In genomic region chr2:239106314-239106908, GRCh38 we compare ENCODE assay signal across 9 cellular contexts.
DNase-seq lines count a peak whose midpoint lies in the region; ATAC-seq and TF ChIP-seq lines count a peak whose summit lies in the region.
"Had no signal": no experiment of that assay in that cellular context is flagged by ENCODE, and none has a peak within 500 bp of the region (broad histone marks: within the 10 kb centered on the region; RNA-seq: fewer than 3 reads in every experiment).

No MANE protein-coding gene starts in this region.

- H3K9me3 ChIP-seq in breast epithelium = no peaks in the 10 kb centered on the region
- H3K9me3 ChIP-seq: thyroid gland had no signal

- H3K36me3 ChIP-seq in breast epithelium = no peaks in the 10 kb centered on the region

- TF ChIP-seq CTCF in MCF 10A (IDR thresholded peaks at IDR 0.05; ENCODE audit: unreplicated experiment) = peak; percentile 80
- no peak for TF ChIP-seq CTCF in breast epithelium (IDR thresholded peaks at IDR 0.05)
- TF ChIP-seq CTCF in cardiac fibroblast (IDR thresholded peaks at IDR 0.05; ENCODE audit: low read depth, low read length) = peak; percentile 73

- H3K4me1 Mint-ChIP-seq in MCF 10A (ENCODE audit: insufficient read depth, unreplicated experiment) = peaks cover 9% of the 10 kb centered on the region

- no peak overlapping the region for H3K4me3 Mint-ChIP-seq in MCF 10A (ENCODE audit: unreplicated experiment)

- CTCF ChIA-PET in MCF 10A (lab: Yijun Ruan, JAX) = interaction anchor here (0.6 to 2.6 kb wide), 20 partner anchors 9 to 883 kb away, joined by 3 to 17 read pairs (median 4); no protein-coding TSS in a partner anchor

- no peak overlapping the region for H3K27ac Mint-ChIP-seq in MCF 10A (ENCODE audit: low read depth, unreplicated experiment)

- intact Hi-C loops in MCF 10A (cut with micrococcal nuclease) = loop anchor here (1.0 to 5.0 kb wide), 3 partner anchors 72 to 386 kb away; no protein-coding TSS in a partner anchor
- intact Hi-C loops in breast epithelium (cut with DNase I; ENCODE audit: low total_unique reads) = loop anchor here (5.0 kb wide), 1 partner anchor 91 kb away; no protein-coding TSS in a partner anchor

- no peaks in the 10 kb centered on the region for H3K27me3 ChIP-seq in breast epithelium
- H3K27me3 ChIP-seq: thyroid gland had no signal

- no peaks in the 10 kb centered on the region for H3K27me3 Mint-ChIP-seq in MCF 10A (ENCODE audit: insufficient read depth, unreplicated experiment)

- H3K27ac ChIP-seq in breast epithelium = no peak overlapping the region
- H3K27ac ChIP-seq: thyroid gland had no signal

- no TSS peak for BruUV-seq in MCF 10A (replicated peaks; lab: Mats Ljungman, UMichigan)

- H3K4me3 ChIP-seq in breast epithelium = no peak overlapping the region
- no peak overlapping the region for H3K4me3 ChIP-seq in cardiac fibroblast (replicated peaks in 1 of 2; ENCODE audit: low read depth in 2 of 2, low read length in 2 of 2)
- H3K4me3 ChIP-seq: thyroid gland had no signal

- POLR2A ChIA-PET in MCF 10A (lab: Yijun Ruan, JAX) = no interaction called here

- TF ChIP-seq POLR2A in breast epithelium (IDR thresholded peaks at IDR 0.05) = no peak

- H3K9me3 Mint-ChIP-seq in MCF 10A (ENCODE audit: unreplicated experiment) = no peaks in the 10 kb centered on the region

- no peaks in the 10 kb centered on the region for H3K4me1 ChIP-seq in breast epithelium

- H3K36me3 Mint-ChIP-seq in MCF 10A (ENCODE audit: insufficient read depth, unreplicated experiment) = peaks cover 18% of the 10 kb centered on the region

- ATAC-seq in left lobe of liver (peak; percentile 40), HG03135 (IDR thresholded peaks at IDR 0.05; ENCODE audit: unreplicated experiment) (no peak)

- DNase-seq in MCF 10A (ENCODE audit: unreplicated experiment) (peak; percentile 63), breast epithelium (ENCODE audit: low spot score in 2 of 2) (no peak), NCI-H2227 treated with DMSO at 0.1 percent for 48 hours (lab: John Stamatoyannopoulos, UW) (peak; percentile 44), cardiac fibroblast (ENCODE audit: low read depth in 2 of 2) (peak; percentile 71 to 77), left lobe of liver (ENCODE audit: low spot score) (no peak), OCI-M2 (lab: John Stamatoyannopoulos, UW; ENCODE audit: unreplicated experiment) (no peak)
- DNase-seq in stimulated activated naive CD4-positive, alpha-beta T cell treated with Interleukin-2 at 50 U/mL for 16 hours (lab: John Stamatoyannopoulos, UW) = no peak

Comparison
In these comparisons a context has a peak if more than half of its experiments do, and no peak if none do; other contexts are left out.
1. DNase-seq: peak in MCF 10A (single experiment), NCI-H2227 treated with DMSO at 0.1 percent for 48 hours (single experiment) and cardiac fibroblast (2 of 2); none in breast epithelium (0 of 2), left lobe of liver (single experiment), stimulated activated naive CD4-positive, alpha-beta T cell treated with Interleukin-2 at 50 U/mL for 16 hours (single experiment) and OCI-M2 (single experiment).
2. CTCF ChIP-seq: peak in MCF 10A (single experiment) and cardiac fibroblast (single experiment); none in breast epithelium (0 of 3).